ENCODE assay signal across 19 cellular contexts in genomic region chr12:52644078-52644415, GRCh38. TPM values are rescaled to one million over a fixed set of nuclear protein-coding genes. Genes with fewer than 3 reads are reported as not detected.
DNase-seq lines count a peak whose midpoint lies in the region; ATAC-seq and TF ChIP-seq lines count a peak whose summit lies in the region.
"Had no signal": no experiment of that assay in that cellular context is flagged by ENCODE, and none has a peak within 500 bp of the region (broad histone marks: within the 10 kb centered on the region; RNA-seq: fewer than 3 reads in every experiment).

No MANE protein-coding gene starts in this region.

- H3F3A ChIP-seq in smooth muscle cell (ENCODE audit: low read depth) = no peaks in the 10 kb centered on the region

- no peaks in the 10 kb centered on the region for H3K36me3 ChIP-seq in smooth muscle cell (ENCODE audit: low read depth)

- no peak for DNase-seq in T-helper 2 cell treated with Interferon-gamma antibody and Interleukin-4, amounts not matched to agents 5 μg/mL and 100 μg/mL, for 36 hours (ENCODE audit: low spot score)
- DNase-seq in T-helper 2 cell (no peak), natural killer cell (no peak), immature natural killer cell (no peak), smooth muscle cell (lab: John Stamatoyannopoulos, UW; ENCODE audit: unreplicated experiment) (no peak), DMS153 (lab: John Stamatoyannopoulos, UW) (no peak)
- DNase-seq in natural killer cell treated with Interleukin-12 subunit alpha and Interleukin-12 subunit beta and Interleukin-15 and Interleukin-18, amount 100 ng/mL, for 72 hours (ENCODE audit: low spot score) = no peak
- DNase-seq: Caco-2, H7, NCI-H1105 treated with DMSO at 0.1 percent for 48 hours, NCI-H1694 treated with DMSO at 0.1 percent for 48 hours, NCI-H2107, NCI-H226, NCI-H524 treated with DMSO at 0.1 percent for 48 hours had no signal

- intact Hi-C loops in natural killer cell (cut with micrococcal nuclease) = loop anchor here (2.0 kb wide), 2 partner anchors 57 to 85 kb away; no protein-coding TSS in a partner anchor

- ATAC-seq in natural killer cell (no peak), GM21576 (IDR thresholded peaks at IDR 0.05; ENCODE audit: unreplicated experiment) (no peak)
- ATAC-seq in natural killer cell treated with Interleukin-12 subunit alpha and Interleukin-12 subunit beta and Interleukin-15 and Interleukin-18, amount 100 ng/mL, for 72 hours = no peak
- ATAC-seq: Panc1 had no signal

- WGBS in smooth muscle cell (ENCODE audit: low lambda C conversion rate) = 91% methylated on average over 6 of the region's 6 CpGs

- peaks cover 47% of the 10 kb centered on the region for H3K4me1 Mint-ChIP-seq in T-helper 2 cell treated with Interferon-gamma antibody and Interleukin-4, amounts not matched to agents 5 μg/mL and 100 μg/mL, for 36 hours (ENCODE audit: low read depth)
- H3K4me1 Mint-ChIP-seq in natural killer cell (peaks cover 69 to 77% of the 10 kb centered on the region in 2 donors), immature natural killer cell (peaks cover 63 to 81% of the 10 kb centered on the region in 2 donors)
- peaks cover 55 to 62% of the 10 kb centered on the region in 2 donors for H3K4me1 Mint-ChIP-seq in natural killer cell treated with Interleukin-12 subunit alpha and Interleukin-12 subunit beta and Interleukin-15 and Interleukin-18, amount 100 ng/mL, for 72 hours (ENCODE audit: low read depth in 2 of 2)

- H3K27ac ChIP-seq in smooth muscle cell (ENCODE audit: low read depth) = no peak overlapping the region
- H3K27ac ChIP-seq: 22Rv1 had no signal

- no peak overlapping the region for H3K4me3 Mint-ChIP-seq in T-helper 2 cell treated with Interferon-gamma antibody and Interleukin-4, amounts not matched to agents 5 μg/mL and 100 μg/mL, for 36 hours
- H3K4me3 Mint-ChIP-seq in natural killer cell (no peak overlapping the region), immature natural killer cell (peak overlapping the region in 2 of 5 donors; percentile 83 to 90)
- H3K4me3 Mint-ChIP-seq in natural killer cell treated with Interleukin-12 subunit alpha and Interleukin-12 subunit beta and Interleukin-15 and Interleukin-18, amount 100 ng/mL, for 72 hours = no peak overlapping the region

- H3K9ac ChIP-seq in smooth muscle cell (ENCODE audit: low read depth) = no peak overlapping the region

- peak overlapping the region; percentile 98 for H3K27ac Mint-ChIP-seq in T-helper 2 cell treated with Interferon-gamma antibody and Interleukin-4, amounts not matched to agents 5 μg/mL and 100 μg/mL, for 36 hours
- H3K27ac Mint-ChIP-seq in natural killer cell (peak overlapping the region; percentile 97 to 98), immature natural killer cell (peak overlapping the region; percentile 99 to 100 (median 99))
- H3K27ac Mint-ChIP-seq in natural killer cell treated with Interleukin-12 subunit alpha and Interleukin-12 subunit beta and Interleukin-15 and Interleukin-18, amount 100 ng/mL, for 72 hours = no peak overlapping the region

- H3K36me3 Mint-ChIP-seq in T-helper 2 cell treated with Interferon-gamma antibody and Interleukin-4, amounts not matched to agents 5 μg/mL and 100 μg/mL, for 36 hours (ENCODE audit: low read depth) = peaks cover 3% of the 10 kb centered on the region
- H3K36me3 Mint-ChIP-seq in natural killer cell (no peaks in the 10 kb centered on the region), immature natural killer cell (peaks cover 0 to 8% (median 6%) of the 10 kb centered on the region in 3 donors)
- no peaks in the 10 kb centered on the region for H3K36me3 Mint-ChIP-seq in natural killer cell treated with Interleukin-12 subunit alpha and Interleukin-12 subunit beta and Interleukin-15 and Interleukin-18, amount 100 ng/mL, for 72 hours

- no peak overlapping the region for H3K4me2 ChIP-seq in smooth muscle cell

- H3K9me3 ChIP-seq in smooth muscle cell (replicated peaks; ENCODE audit: low read depth) = no peaks in the 10 kb centered on the region
- H3K9me3 ChIP-seq: Caco-2 had no signal

- peaks cover 53% of the 10 kb centered on the region for H3K27me3 ChIP-seq in smooth muscle cell (ENCODE audit: low read depth)

- H4K20me1 ChIP-seq in smooth muscle cell (ENCODE audit: low read depth) = no peaks in the 10 kb centered on the region

- no peak overlapping the region for H3K4me3 ChIP-seq in smooth muscle cell

- H2AFZ ChIP-seq in smooth muscle cell (ENCODE audit: low read depth) = no peak overlapping the region

- peaks cover 3% of the 10 kb centered on the region for H3K9me3 Mint-ChIP-seq in T-helper 2 cell treated with Interferon-gamma antibody and Interleukin-4, amounts not matched to agents 5 μg/mL and 100 μg/mL, for 36 hours
- no peaks in the 10 kb centered on the region for H3K9me3 Mint-ChIP-seq in natural killer cell
- no peaks in the 10 kb centered on the region for H3K9me3 Mint-ChIP-seq in natural killer cell treated with Interleukin-12 subunit alpha and Interleukin-12 subunit beta and Interleukin-15 and Interleukin-18, amount 100 ng/mL, for 72 hours
- peaks cover 0 to 2% (median 0%) of the 10 kb centered on the region in 6 donors for H3K9me3 Mint-ChIP-seq in immature natural killer cell

- no peak for TF ChIP-seq CTCF in natural killer cell (IDR thresholded peaks at IDR 0.05)
- no peak for TF ChIP-seq CTCF in smooth muscle cell (IDR thresholded peaks at IDR 0.05; ENCODE audit: borderline replicate concordance, insufficient read depth, poor library complexity, severe bottlenecking)

- H3K4me1 ChIP-seq in smooth muscle cell (ENCODE audit: low read depth) = no peaks in the 10 kb centered on the region
- H3K4me1 ChIP-seq: Caco-2 had no signal

- H3K79me2 ChIP-seq in smooth muscle cell (ENCODE audit: low read depth) = no peaks in the 10 kb centered on the region

- peaks cover 15% of the 10 kb centered on the region for H3K27me3 Mint-ChIP-seq in T-helper 2 cell treated with Interferon-gamma antibody and Interleukin-4, amounts not matched to agents 5 μg/mL and 100 μg/mL, for 36 hours (ENCODE audit: low read depth)
- H3K27me3 Mint-ChIP-seq in natural killer cell (ENCODE audit: low read depth in 2 of 2) (no peaks in the 10 kb centered on the region), immature natural killer cell (ENCODE audit: low read depth in 3 of 3) (peaks cover 8 to 14% (median 11%) of the 10 kb centered on the region in 3 donors)
- no peaks in the 10 kb centered on the region for H3K27me3 Mint-ChIP-seq in natural killer cell treated with Interleukin-12 subunit alpha and Interleukin-12 subunit beta and Interleukin-15 and Interleukin-18, amount 100 ng/mL, for 72 hours

RNA-seq across cellular contexts. Expression of gene KRT2, which starts 8.0 kb away (rescaled TPM):
- total RNA-seq in natural killer cell (1 to 10 TPM in 1 of 3 donors, under 1 TPM in 2; 0.63 to 1.4 (median 0.66) TPM), smooth muscle cell (not detected in 2 replicates)
- not detected for total RNA-seq in natural killer cell treated with Interleukin-12 subunit alpha and Interleukin-12 subunit beta and Interleukin-15 and Interleukin-18, amount 100 ng/mL, for 72 hours
- polyA plus RNA-seq in immature natural killer cell (1 to 10 TPM in 1 of 3 donors, under 1 TPM in 2; 0.51 to 1.3 (median 0.61) TPM), smooth muscle cell (not detected in 2 replicates)
- total RNA-seq: Caco-2, H7 had no signal
- polyA plus RNA-seq: AG04450, BJ had no signal

RNA-seq across cellular contexts. Expression of gene KRT73, which starts 25.7 kb away (rescaled TPM):
- total RNA-seq in natural killer cell = 10 to 100 TPM; 12.4 to 92.9 (median 23.3) TPM
- total RNA-seq in natural killer cell treated with Interleukin-12 subunit alpha and Interleukin-12 subunit beta and Interleukin-15 and Interleukin-18, amount 100 ng/mL, for 72 hours = under 1 TPM in 1 of 2 donors, not detected in 1; 0.52 TPM
- 1 to 10 TPM in 1 of 3 donors, under 1 TPM in 1, not detected in 1; 0.82 to 3.3 TPM for polyA plus RNA-seq in immature natural killer cell
- total RNA-seq in smooth muscle cell = not detected in 2 replicates
- not detected in 2 replicates for polyA plus RNA-seq in smooth muscle cell
- total RNA-seq: Caco-2, H7 had no signal
- polyA plus RNA-seq: AG04450, BJ had no signal

RNA-seq across cellular contexts. Expression of gene KRT1, which starts 36.2 kb away (rescaled TPM):
- total RNA-seq in natural killer cell (1 to 10 TPM in 1 of 3 donors, under 1 TPM in 1, not detected in 1; 0.27 to 1.8 TPM), smooth muscle cell (11.1 and 13.5 TPM in 2 replicates)
- total RNA-seq in natural killer cell treated with Interleukin-12 subunit alpha and Interleukin-12 subunit beta and Interleukin-15 and Interleukin-18, amount 100 ng/mL, for 72 hours = not detected
- polyA plus RNA-seq in immature natural killer cell (not detected), smooth muscle cell (3.1 and 5.6 TPM in 2 replicates)
- total RNA-seq: H7 had no signal
- polyA plus RNA-seq: AG04450, BJ had no signal

RNA-seq across cellular contexts. Expression of gene KRT72, which starts 42.8 kb away (rescaled TPM):
- 100 to 1,000 TPM in 1 of 3 donors, 10 to 100 TPM in 2; 21.9 to 136 (median 38.0) TPM for total RNA-seq in natural killer cell
- under 1 TPM in 1 of 2 donors, not detected in 1; 0.43 TPM for total RNA-seq in natural killer cell treated with Interleukin-12 subunit alpha and Interleukin-12 subunit beta and Interleukin-15 and Interleukin-18, amount 100 ng/mL, for 72 hours
- polyA plus RNA-seq in immature natural killer cell = under 1 TPM in 2 of 3 donors, not detected in 1; 0.34 to 0.93 TPM
- not detected in 2 replicates for total RNA-seq in smooth muscle cell
- polyA plus RNA-seq in smooth muscle cell = not detected in 2 replicates
- total RNA-seq: Caco-2, H7 had no signal
- polyA plus RNA-seq: AG04450, BJ had no signal

RNA-seq across cellular contexts. Expression of gene KRT77, which starts 59.3 kb away (rescaled TPM):
- total RNA-seq in natural killer cell = not detected
- not detected for total RNA-seq in natural killer cell treated with Interleukin-12 subunit alpha and Interleukin-12 subunit beta and Interleukin-15 and Interleukin-18, amount 100 ng/mL, for 72 hours
- not detected for polyA plus RNA-seq in immature natural killer cell
- total RNA-seq in smooth muscle cell = 3.8 TPM in 1 of 2 replicates, not detected in the other
- not detected in 2 replicates for polyA plus RNA-seq in smooth muscle cell
- total RNA-seq: Caco-2, H7 had no signal
- polyA plus RNA-seq: AG04450, BJ had no signal

Comparison
In these comparisons a context has a peak if more than half of its experiments do, and no peak if none do; other contexts are left out.
1. H3K27ac Mint-ChIP-seq: peak in T-helper 2 cell treated with Interferon-gamma antibody and Interleukin-4, amounts not matched to agents 5 μg/mL and 100 μg/mL, for 36 hours (single experiment), natural killer cell (2 of 2) and immature natural killer cell (6 of 6); none in natural killer cell treated with Interleukin-12 subunit alpha and Interleukin-12 subunit beta and Interleukin-15 and Interleukin-18, amount 100 ng/mL, for 72 hours (0 of 2).
2. RNA of gene KRT73, which starts 25.7 kb away (total RNA-seq): 12.4 to 92.9 TPM in natural killer cell; 0.52 TPM in natural killer cell treated with Interleukin-12 subunit alpha and Interleukin-12 subunit beta and Interleukin-15 and Interleukin-18, amount 100 ng/mL, for 72 hours and not detected in smooth muscle cell; every median in the first group is over 4 times any median in the second.